Comparison of ENCODE assay signal across 1 cellular context in genomic region chr11:67437082-67437821, GRCh38.
TF ChIP-seq lines count a peak whose summit lies in the region.

A gene with protein sequence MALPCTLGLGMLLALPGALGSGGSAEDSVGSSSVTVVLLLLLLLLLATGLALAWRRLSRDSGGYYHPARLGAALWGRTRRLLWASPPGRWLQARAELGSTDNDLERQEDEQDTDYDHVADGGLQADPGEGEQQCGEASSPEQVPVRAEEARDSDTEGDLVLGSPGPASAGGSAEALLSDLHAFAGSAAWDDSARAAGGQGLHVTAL (minus strand): TSS chr11:67437682. CDS start chr11:67437619, 63 bp downstream.

TF ChIP-seq in GM12878, 131 proteins besides CTCF, POLR2A, EP300 and RAD21 (continued from another document and continues in another):
- TF ChIP-seq TCF3 (IDR thresholded peaks at IDR 0.05; ENCODE audit: borderline replicate concordance, insufficient read depth, low read depth, low read length) (peak; percentile 82), SIX5 (IDR thresholded peaks at IDR 0.05; ENCODE audit: low read depth, low read length, severe bottlenecking) (no peak), IRF3 (IDR thresholded peaks at IDR 0.05) (no peak), NR2F1 (conservative IDR thresholded peaks at IDR 0.05) (peak; percentile 19; the same call in 1 of the 2 replicates), MAX (IDR thresholded peaks at IDR 0.05; ENCODE audit: low read depth, low read length) (no peak), FOXM1 (IDR thresholded peaks at IDR 0.05; ENCODE audit: low read depth, low read length) (no peak), SREBF1 (IDR thresholded peaks at IDR 0.05; ENCODE audit: low read length) (no peak), GATAD2B (conservative IDR thresholded peaks at IDR 0.05; ENCODE audit: low read depth) (peak; percentile 51; the same call in 1 of the 2 replicates), ZNF24 (IDR thresholded peaks at IDR 0.05) (no peak), REST (IDR thresholded peaks at IDR 0.05; ENCODE audit: low read depth, low read length) (no peak), MEF2B (IDR thresholded peaks at IDR 0.05; ENCODE audit: partially characterized antibody, poor library complexity, severe bottlenecking) (no peak), CEBPB (IDR thresholded peaks at IDR 0.05; ENCODE audit: borderline replicate concordance in 1 of 2, low read depth in 2 of 2, low read length in 2 of 2) (no peak), HDGF (IDR thresholded peaks at IDR 0.05) (0 out of 2 replicates have a peak, but pooled peaks have one; percentile 23), E2F8 (IDR thresholded peaks at IDR 0.05; ENCODE audit: low read depth, partially characterized antibody) (no peak), SMAD5 (IDR thresholded peaks at IDR 0.05; ENCODE audit: low read depth) (peak; percentile 87), EED (IDR thresholded peaks at IDR 0.05; ENCODE audit: low read depth) (peak; percentile 56; the same call in 1 of the 2 replicates), RB1 (IDR thresholded peaks at IDR 0.05; ENCODE audit: borderline replicate concordance) (peak; percentile 43; the same call in 1 of the 2 replicates), BCL3 (IDR thresholded peaks at IDR 0.05; ENCODE audit: borderline replicate concordance, insufficient read depth, low read depth, low read length, poor library complexity, severe bottlenecking) (no peak), ETV6 (conservative IDR thresholded peaks at IDR 0.05 in 1 of 2, IDR thresholded peaks at IDR 0.05 in 1 of 2; ENCODE audit: borderline replicate concordance in 1 of 2, low read depth in 1 of 2) (peak in 1 of 2 experiments; percentile 25; a peak in 1 of 4 replicates), MLLT1 (IDR thresholded peaks at IDR 0.05) (peak; percentile 79), CBX5 (IDR thresholded peaks at IDR 0.05; ENCODE audit: low read depth) (no peak), HCFC1 (IDR thresholded peaks at IDR 0.05; ENCODE audit: low read length) (no peak), SRF (IDR thresholded peaks at IDR 0.05; ENCODE audit: low read depth in 2 of 2, low read length in 2 of 2) (no peak), IKZF2 (IDR thresholded peaks at IDR 0.05) (peak; percentile 15 to 31; a peak in 3 of 4 replicates), ZZZ3 (IDR thresholded peaks at IDR 0.05; ENCODE audit: control insufficient read depth, insufficient read length, low read depth) (no peak), STAT3 (IDR thresholded peaks at IDR 0.05; ENCODE audit: low read depth, low read length) (no peak), ZBTB4 (CRISPR knock-in tag; IDR thresholded peaks at IDR 0.05) (no peak), NBN (IDR thresholded peaks at IDR 0.05) (peak; percentile 45; the same call in 1 of the 2 replicates), IKZF1 (conservative IDR thresholded peaks at IDR 0.05) (peak; percentile 74), RBBP5 (conservative IDR thresholded peaks at IDR 0.05) (no peak), SPI1 (IDR thresholded peaks at IDR 0.05; ENCODE audit: borderline replicate concordance, insufficient read depth, low read depth, low read length) (peak; percentile 14; the same call in 1 of the 2 replicates), PBX3 (IDR thresholded peaks at IDR 0.05; ENCODE audit: insufficient replicate concordance, low read depth, low read length) (peak; percentile 14), CBFB (IDR thresholded peaks at IDR 0.05; ENCODE audit: low read depth) (peak; percentile 50), TARDBP (IDR thresholded peaks at IDR 0.05; ENCODE audit: borderline replicate concordance) (0 out of 2 replicates have a peak, but pooled peaks have one; percentile 46), JUNB (IDR thresholded peaks at IDR 0.05) (no peak), NR2C1 (IDR thresholded peaks at IDR 0.05) (no peak), PAX5 (IDR thresholded peaks at IDR 0.05; ENCODE audit: borderline replicate concordance, low read depth, low read length) (peak; percentile 40; the same call in 1 of the 2 replicates), GABPA (IDR thresholded peaks at IDR 0.05; ENCODE audit: low read depth) (no peak), HDAC2 (IDR thresholded peaks at IDR 0.05) (no peak), NFIC (IDR thresholded peaks at IDR 0.05; ENCODE audit: low read depth, low read length) (no peak), MYB (IDR thresholded peaks at IDR 0.05; ENCODE audit: borderline replicate concordance, low read depth, low read length) (no peak), LARP7 (IDR thresholded peaks at IDR 0.05) (no peak), POLR2AphosphoS2 (IDR thresholded peaks at IDR 0.05; ENCODE audit: low read depth, low read length) (peak; percentile 78), SREBF2 (IDR thresholded peaks at IDR 0.05; ENCODE audit: low read length) (no peak), CREB1 (IDR thresholded peaks at IDR 0.05; ENCODE audit: low read depth) (no peak), POLR2AphosphoS5 (IDR thresholded peaks at IDR 0.05; ENCODE audit: low read length) (peak; percentile 97), BACH1 (IDR thresholded peaks at IDR 0.05; ENCODE audit: borderline replicate concordance) (0 out of 2 replicates have a peak, but pooled peaks have one; percentile 34), SMC3 (IDR thresholded peaks at IDR 0.05; ENCODE audit: borderline replicate concordance, low read length) (no peak), ZNF384 (IDR thresholded peaks at IDR 0.05; ENCODE audit: borderline replicate concordance, low read depth, low read length) (no peak)
- TF ChIP-seq, protein P1, sequence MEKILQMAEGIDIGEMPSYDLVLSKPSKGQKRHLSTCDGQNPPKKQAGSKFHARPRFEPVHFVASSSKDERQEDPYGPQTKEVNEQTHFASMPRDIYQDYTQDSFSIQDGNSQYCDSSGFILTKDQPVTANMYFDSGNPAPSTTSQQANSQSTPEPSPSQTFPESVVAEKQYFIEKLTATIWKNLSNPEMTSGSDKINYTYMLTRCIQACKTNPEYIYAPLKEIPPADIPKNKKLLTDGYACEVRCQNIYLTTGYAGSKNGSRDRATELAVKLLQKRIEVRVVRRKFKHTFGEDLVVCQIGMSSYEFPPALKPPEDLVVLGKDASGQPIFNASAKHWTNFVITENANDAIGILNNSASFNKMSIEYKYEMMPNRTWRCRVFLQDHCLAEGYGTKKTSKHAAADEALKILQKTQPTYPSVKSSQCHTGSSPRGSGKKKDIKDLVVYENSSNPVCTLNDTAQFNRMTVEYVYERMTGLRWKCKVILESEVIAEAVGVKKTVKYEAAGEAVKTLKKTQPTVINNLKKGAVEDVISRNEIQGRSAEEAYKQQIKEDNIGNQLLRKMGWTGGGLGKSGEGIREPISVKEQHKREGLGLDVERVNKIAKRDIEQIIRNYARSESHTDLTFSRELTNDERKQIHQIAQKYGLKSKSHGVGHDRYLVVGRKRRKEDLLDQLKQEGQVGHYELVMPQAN (conservative IDR thresholded peaks at IDR 0.05): no peak; the same call in 1 of the 2 replicates
